1 cellular context compared by ENCODE assay signal in the genomic region with DNA sequence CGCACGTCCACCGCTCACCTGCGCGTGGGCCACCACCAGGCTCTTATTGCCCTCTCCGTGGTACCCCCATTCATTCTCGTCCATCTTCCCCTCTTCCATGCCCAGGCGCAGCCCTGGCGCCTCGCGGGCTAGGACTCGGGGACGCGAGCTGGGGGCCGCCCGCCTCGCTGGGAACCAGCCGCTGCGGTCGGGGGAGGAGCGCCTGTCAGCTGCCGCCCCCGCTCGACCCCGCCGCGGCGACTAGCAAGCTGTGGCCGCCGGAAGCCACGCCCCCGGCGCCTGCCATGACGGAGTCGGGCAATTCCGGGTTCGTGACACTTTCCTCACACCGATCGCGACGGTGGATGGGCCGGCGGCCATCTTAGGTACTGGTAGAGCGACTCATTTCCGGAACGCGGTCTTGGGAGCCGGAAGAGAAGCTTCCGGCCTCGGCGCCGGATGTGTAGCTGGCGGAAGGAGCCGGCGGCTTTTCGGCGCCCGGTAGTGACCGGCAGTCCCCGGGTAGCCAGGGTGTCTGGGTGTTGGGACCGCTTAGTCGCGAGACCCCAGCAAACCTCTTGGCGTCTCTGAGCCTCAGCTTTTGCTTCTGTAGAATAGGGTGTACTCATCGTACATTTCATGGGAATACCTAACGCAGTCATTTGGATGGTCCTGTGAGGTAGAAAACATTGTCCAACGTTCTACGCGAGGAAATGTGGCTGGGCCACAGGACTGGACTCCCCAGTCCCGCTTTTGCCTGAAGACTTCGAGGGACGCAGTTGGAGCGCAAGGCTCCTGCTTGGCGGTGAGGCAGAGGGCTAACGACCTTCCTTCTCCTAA.
TF ChIP-seq lines count a peak whose summit lies in the region.

A gene with protein sequence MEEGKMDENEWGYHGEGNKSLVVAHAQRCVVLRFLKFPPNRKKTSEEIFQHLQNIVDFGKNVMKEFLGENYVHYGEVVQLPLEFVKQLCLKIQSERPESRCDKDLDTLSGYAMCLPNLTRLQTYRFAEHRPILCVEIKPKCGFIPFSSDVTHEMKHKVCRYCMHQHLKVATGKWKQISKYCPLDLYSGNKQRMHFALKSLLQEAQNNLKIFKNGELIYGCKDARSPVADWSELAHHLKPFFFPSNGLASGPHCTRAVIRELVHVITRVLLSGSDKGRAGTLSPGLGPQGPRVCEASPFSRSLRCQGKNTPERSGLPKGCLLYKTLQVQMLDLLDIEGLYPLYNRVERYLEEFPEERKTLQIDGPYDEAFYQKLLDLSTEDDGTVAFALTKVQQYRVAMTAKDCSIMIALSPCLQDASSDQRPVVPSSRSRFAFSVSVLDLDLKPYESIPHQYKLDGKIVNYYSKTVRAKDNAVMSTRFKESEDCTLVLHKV (minus strand): TSS at position 242 of the 819 bp plus-strand sequence. CDS start 143 bp downstream, at position 99.

TF ChIP-seq in liver, 16 proteins besides CTCF, POLR2A, EP300 and RAD21 (continued from another document):
- TF ChIP-seq GABPA (IDR thresholded peaks at IDR 0.05 in 1 of 2, conservative IDR thresholded peaks at IDR 0.05 in 1 of 2): peak; percentile 96 to 99
- no peak for TF ChIP-seq HNF4A (conservative IDR thresholded peaks at IDR 0.05)
- TF ChIP-seq HNF4G (IDR thresholded peaks at IDR 0.05): no peak
- TF ChIP-seq NR2F2 (IDR thresholded peaks at IDR 0.05): peak; percentile 63
- TF ChIP-seq SP1 (IDR thresholded peaks at IDR 0.05): peak; percentile 73
- peak; percentile 61 for TF ChIP-seq TAF1 (conservative IDR thresholded peaks at IDR 0.05)
- TF ChIP-seq FOXA2 (IDR thresholded peaks at IDR 0.05): no peak
- TF ChIP-seq YY1 (IDR thresholded peaks at IDR 0.05): peak; percentile 99
- peak in 1 of 2 donors; percentile 54 for TF ChIP-seq JUND (IDR thresholded peaks at IDR 0.05)
- TF ChIP-seq, protein P1, sequence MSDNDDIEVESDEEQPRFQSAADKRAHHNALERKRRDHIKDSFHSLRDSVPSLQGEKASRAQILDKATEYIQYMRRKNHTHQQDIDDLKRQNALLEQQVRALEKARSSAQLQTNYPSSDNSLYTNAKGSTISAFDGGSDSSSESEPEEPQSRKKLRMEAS (IDR thresholded peaks at IDR 0.05): peak; percentile 97
- no peak for TF ChIP-seq FOXA1 (IDR thresholded peaks at IDR 0.05)
- TF ChIP-seq RXRA (IDR thresholded peaks at IDR 0.05): peak; percentile 69 to 74
- TF ChIP-seq, protein P2, sequence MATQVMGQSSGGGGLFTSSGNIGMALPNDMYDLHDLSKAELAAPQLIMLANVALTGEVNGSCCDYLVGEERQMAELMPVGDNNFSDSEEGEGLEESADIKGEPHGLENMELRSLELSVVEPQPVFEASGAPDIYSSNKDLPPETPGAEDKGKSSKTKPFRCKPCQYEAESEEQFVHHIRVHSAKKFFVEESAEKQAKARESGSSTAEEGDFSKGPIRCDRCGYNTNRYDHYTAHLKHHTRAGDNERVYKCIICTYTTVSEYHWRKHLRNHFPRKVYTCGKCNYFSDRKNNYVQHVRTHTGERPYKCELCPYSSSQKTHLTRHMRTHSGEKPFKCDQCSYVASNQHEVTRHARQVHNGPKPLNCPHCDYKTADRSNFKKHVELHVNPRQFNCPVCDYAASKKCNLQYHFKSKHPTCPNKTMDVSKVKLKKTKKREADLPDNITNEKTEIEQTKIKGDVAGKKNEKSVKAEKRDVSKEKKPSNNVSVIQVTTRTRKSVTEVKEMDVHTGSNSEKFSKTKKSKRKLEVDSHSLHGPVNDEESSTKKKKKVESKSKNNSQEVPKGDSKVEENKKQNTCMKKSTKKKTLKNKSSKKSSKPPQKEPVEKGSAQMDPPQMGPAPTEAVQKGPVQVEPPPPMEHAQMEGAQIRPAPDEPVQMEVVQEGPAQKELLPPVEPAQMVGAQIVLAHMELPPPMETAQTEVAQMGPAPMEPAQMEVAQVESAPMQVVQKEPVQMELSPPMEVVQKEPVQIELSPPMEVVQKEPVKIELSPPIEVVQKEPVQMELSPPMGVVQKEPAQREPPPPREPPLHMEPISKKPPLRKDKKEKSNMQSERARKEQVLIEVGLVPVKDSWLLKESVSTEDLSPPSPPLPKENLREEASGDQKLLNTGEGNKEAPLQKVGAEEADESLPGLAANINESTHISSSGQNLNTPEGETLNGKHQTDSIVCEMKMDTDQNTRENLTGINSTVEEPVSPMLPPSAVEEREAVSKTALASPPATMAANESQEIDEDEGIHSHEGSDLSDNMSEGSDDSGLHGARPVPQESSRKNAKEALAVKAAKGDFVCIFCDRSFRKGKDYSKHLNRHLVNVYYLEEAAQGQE (IDR thresholded peaks at IDR 0.05): peak; percentile 39
- TF ChIP-seq, protein P3, sequence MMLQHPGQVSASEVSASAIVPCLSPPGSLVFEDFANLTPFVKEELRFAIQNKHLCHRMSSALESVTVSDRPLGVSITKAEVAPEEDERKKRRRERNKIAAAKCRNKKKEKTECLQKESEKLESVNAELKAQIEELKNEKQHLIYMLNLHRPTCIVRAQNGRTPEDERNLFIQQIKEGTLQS (IDR thresholded peaks at IDR 0.05): no peak
